1 cellular context compared by ENCODE assay signal in the genomic region with DNA sequence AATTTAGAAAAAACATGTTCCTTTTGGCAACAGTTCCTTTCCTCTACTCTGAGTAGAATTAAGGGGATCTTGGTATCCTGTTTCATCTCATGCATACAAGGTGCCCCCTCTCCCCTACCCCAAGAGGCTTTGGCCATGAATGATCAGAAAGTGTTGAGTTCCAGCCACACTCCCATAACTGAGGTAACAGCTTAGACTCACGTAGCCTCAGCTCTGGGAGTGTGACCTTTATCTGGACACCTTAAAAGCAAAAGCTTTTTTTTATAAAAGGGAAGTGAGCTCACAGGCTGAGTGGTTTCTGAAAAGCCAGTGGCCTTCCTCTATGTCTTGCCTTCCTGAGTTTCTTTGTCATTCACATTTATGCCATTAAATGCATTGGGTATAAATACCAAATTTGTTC.
TF ChIP-seq lines count a peak whose summit lies in the region.

No MANE protein-coding gene starts in this region.

TF ChIP-seq in GM12878, 131 proteins besides CTCF, POLR2A, EP300 and RAD21 (continues in another document):
- TF ChIP-seq ZNF384 (IDR thresholded peaks at IDR 0.05; ENCODE audit: borderline replicate concordance, low read depth, low read length) = peak; percentile 88
- no peak for TF ChIP-seq E2F8 (IDR thresholded peaks at IDR 0.05; ENCODE audit: low read depth, partially characterized antibody)
- peak; percentile 47; the same call in 1 of the 2 replicates for TF ChIP-seq ATF7 (IDR thresholded peaks at IDR 0.05; ENCODE audit: low read depth)
- TF ChIP-seq MYC (IDR thresholded peaks at IDR 0.05; ENCODE audit: insufficient read depth, insufficient read length, insufficient replicate concordance, low read length, severe bottlenecking) = no peak
- TF ChIP-seq BRCA1 (IDR thresholded peaks at IDR 0.05; ENCODE audit: low read depth, low read length) = no peak
- no peak for TF ChIP-seq HDGF (IDR thresholded peaks at IDR 0.05)
- no peak for TF ChIP-seq FOXK2 (IDR thresholded peaks at IDR 0.05)
- TF ChIP-seq ZBTB4 (CRISPR knock-in tag; IDR thresholded peaks at IDR 0.05) = no peak
- peak; percentile 54 for TF ChIP-seq SMAD1 (IDR thresholded peaks at IDR 0.05; ENCODE audit: low read depth, partially characterized antibody)
- TF ChIP-seq, protein P1, sequence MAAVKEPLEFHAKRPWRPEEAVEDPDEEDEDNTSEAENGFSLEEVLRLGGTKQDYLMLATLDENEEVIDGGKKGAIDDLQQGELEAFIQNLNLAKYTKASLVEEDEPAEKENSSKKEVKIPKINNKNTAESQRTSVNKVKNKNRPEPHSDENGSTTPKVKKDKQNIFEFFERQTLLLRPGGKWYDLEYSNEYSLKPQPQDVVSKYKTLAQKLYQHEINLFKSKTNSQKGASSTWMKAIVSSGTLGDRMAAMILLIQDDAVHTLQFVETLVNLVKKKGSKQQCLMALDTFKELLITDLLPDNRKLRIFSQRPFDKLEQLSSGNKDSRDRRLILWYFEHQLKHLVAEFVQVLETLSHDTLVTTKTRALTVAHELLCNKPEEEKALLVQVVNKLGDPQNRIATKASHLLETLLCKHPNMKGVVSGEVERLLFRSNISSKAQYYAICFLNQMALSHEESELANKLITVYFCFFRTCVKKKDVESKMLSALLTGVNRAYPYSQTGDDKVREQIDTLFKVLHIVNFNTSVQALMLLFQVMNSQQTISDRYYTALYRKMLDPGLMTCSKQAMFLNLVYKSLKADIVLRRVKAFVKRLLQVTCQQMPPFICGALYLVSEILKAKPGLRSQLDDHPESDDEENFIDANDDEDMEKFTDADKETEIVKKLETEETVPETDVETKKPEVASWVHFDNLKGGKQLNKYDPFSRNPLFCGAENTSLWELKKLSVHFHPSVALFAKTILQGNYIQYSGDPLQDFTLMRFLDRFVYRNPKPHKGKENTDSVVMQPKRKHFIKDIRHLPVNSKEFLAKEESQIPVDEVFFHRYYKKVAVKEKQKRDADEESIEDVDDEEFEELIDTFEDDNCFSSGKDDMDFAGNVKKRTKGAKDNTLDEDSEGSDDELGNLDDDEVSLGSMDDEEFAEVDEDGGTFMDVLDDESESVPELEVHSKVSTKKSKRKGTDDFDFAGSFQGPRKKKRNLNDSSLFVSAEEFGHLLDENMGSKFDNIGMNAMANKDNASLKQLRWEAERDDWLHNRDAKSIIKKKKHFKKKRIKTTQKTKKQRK (IDR thresholded peaks at IDR 0.05; ENCODE audit: low read depth, low read length) = no peak
- no peak for TF ChIP-seq KAT2A (conservative IDR thresholded peaks at IDR 0.05; ENCODE audit: control insufficient read depth, low read depth, low read length)
- peak; percentile 68 for TF ChIP-seq GABPA (IDR thresholded peaks at IDR 0.05; ENCODE audit: low read depth)
- TF ChIP-seq MTA2 (IDR thresholded peaks at IDR 0.05; ENCODE audit: low read depth) = no peak
- TF ChIP-seq NR2F1 (conservative IDR thresholded peaks at IDR 0.05) = peak; percentile 62; the same call in 1 of the 2 replicates
- TF ChIP-seq RB1 (IDR thresholded peaks at IDR 0.05; ENCODE audit: borderline replicate concordance) = no peak
- TF ChIP-seq CBFB (IDR thresholded peaks at IDR 0.05; ENCODE audit: low read depth) = no peak
- TF ChIP-seq FOS (IDR thresholded peaks at IDR 0.05; ENCODE audit: borderline replicate concordance, extremely low read depth, insufficient read length) = no peak
- TF ChIP-seq POLR2AphosphoS5 (IDR thresholded peaks at IDR 0.05; ENCODE audit: low read length) = 0 out of 2 replicates have a peak, but pooled peaks have one; percentile 32
- no peak for TF ChIP-seq ZZZ3 (IDR thresholded peaks at IDR 0.05; ENCODE audit: control insufficient read depth, insufficient read length, low read depth)
- no peak for TF ChIP-seq BMI1 (IDR thresholded peaks at IDR 0.05; ENCODE audit: borderline replicate concordance)
- peak; percentile 28; the same call in 1 of the 2 replicates for TF ChIP-seq BCL11A (IDR thresholded peaks at IDR 0.05; ENCODE audit: low read depth, low read length)
- TF ChIP-seq RFX5 (IDR thresholded peaks at IDR 0.05; ENCODE audit: low read depth, low read length) = no peak
- no peak for TF ChIP-seq HCFC1 (IDR thresholded peaks at IDR 0.05; ENCODE audit: low read length)
- TF ChIP-seq EGR1 (IDR thresholded peaks at IDR 0.05; ENCODE audit: borderline replicate concordance in 1 of 2, low read depth in 2 of 2, low read length in 2 of 2) = no peak
- TF ChIP-seq, protein P2, sequence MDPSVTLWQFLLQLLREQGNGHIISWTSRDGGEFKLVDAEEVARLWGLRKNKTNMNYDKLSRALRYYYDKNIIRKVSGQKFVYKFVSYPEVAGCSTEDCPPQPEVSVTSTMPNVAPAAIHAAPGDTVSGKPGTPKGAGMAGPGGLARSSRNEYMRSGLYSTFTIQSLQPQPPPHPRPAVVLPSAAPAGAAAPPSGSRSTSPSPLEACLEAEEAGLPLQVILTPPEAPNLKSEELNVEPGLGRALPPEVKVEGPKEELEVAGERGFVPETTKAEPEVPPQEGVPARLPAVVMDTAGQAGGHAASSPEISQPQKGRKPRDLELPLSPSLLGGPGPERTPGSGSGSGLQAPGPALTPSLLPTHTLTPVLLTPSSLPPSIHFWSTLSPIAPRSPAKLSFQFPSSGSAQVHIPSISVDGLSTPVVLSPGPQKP (IDR thresholded peaks at IDR 0.05; ENCODE audit: low read depth, low read length) = no peak
- TF ChIP-seq POU2F2 (IDR thresholded peaks at IDR 0.05; ENCODE audit: borderline replicate concordance, low read depth, low read length) = 0 out of 3 replicates have a peak, but pooled peaks have one; percentile 36
- no peak for TF ChIP-seq ZNF217 (IDR thresholded peaks at IDR 0.05)
- TF ChIP-seq, protein P3, sequence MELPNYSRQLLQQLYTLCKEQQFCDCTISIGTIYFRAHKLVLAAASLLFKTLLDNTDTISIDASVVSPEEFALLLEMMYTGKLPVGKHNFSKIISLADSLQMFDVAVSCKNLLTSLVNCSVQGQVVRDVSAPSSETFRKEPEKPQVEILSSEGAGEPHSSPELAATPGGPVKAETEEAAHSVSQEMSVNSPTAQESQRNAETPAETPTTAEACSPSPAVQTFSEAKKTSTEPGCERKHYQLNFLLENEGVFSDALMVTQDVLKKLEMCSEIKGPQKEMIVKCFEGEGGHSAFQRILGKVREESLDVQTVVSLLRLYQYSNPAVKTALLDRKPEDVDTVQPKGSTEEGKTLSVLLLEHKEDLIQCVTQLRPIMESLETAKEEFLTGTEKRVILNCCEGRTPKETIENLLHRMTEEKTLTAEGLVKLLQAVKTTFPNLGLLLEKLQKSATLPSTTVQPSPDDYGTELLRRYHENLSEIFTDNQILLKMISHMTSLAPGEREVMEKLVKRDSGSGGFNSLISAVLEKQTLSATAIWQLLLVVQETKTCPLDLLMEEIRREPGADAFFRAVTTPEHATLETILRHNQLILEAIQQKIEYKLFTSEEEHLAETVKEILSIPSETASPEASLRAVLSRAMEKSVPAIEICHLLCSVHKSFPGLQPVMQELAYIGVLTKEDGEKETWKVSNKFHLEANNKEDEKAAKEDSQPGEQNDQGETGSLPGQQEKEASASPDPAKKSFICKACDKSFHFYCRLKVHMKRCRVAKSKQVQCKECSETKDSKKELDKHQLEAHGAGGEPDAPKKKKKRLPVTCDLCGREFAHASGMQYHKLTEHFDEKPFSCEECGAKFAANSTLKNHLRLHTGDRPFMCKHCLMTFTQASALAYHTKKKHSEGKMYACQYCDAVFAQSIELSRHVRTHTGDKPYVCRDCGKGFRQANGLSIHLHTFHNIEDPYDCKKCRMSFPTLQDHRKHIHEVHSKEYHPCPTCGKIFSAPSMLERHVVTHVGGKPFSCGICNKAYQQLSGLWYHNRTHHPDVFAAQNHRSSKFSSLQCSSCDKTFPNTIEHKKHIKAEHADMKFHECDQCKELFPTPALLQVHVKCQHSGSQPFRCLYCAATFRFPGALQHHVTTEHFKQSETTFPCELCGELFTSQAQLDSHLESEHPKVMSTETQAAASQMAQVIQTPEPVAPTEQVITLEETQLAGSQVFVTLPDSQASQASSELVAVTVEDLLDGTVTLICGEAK (IDR thresholded peaks at IDR 0.05; ENCODE audit: borderline replicate concordance) = no peak
- peak; percentile 97; the same call in 1 of the 2 replicates for TF ChIP-seq WRNIP1 (IDR thresholded peaks at IDR 0.05; ENCODE audit: borderline replicate concordance, low read depth, low read length)
- TF ChIP-seq, protein P4, sequence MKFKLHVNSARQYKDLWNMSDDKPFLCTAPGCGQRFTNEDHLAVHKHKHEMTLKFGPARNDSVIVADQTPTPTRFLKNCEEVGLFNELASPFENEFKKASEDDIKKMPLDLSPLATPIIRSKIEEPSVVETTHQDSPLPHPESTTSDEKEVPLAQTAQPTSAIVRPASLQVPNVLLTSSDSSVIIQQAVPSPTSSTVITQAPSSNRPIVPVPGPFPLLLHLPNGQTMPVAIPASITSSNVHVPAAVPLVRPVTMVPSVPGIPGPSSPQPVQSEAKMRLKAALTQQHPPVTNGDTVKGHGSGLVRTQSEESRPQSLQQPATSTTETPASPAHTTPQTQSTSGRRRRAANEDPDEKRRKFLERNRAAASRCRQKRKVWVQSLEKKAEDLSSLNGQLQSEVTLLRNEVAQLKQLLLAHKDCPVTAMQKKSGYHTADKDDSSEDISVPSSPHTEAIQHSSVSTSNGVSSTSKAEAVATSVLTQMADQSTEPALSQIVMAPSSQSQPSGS (IDR thresholded peaks at IDR 0.05; ENCODE audit: low read length) = peak; percentile 64; the same call in 1 of the 2 replicates
- TF ChIP-seq CREM (IDR thresholded peaks at IDR 0.05; ENCODE audit: low read depth) = peak; percentile 45; the same call in 1 of the 2 replicates
- TF ChIP-seq GATAD2B (conservative IDR thresholded peaks at IDR 0.05; ENCODE audit: low read depth) = no peak
- TF ChIP-seq CHD1 (IDR thresholded peaks at IDR 0.05; ENCODE audit: low read depth, low read length) = no peak
- TF ChIP-seq RUNX3 (IDR thresholded peaks at IDR 0.05; ENCODE audit: low read length) = peak; percentile 60; the same call in 1 of the 2 replicates
- peak; percentile 55; the same call in 1 of the 2 replicates for TF ChIP-seq NFIC (IDR thresholded peaks at IDR 0.05; ENCODE audit: low read depth, low read length)
- TF ChIP-seq ZNF274 (IDR thresholded peaks at IDR 0.05; ENCODE audit: insufficient read depth, insufficient read length) = no peak
- TF ChIP-seq PAX5 (IDR thresholded peaks at IDR 0.05; ENCODE audit: borderline replicate concordance, low read depth, low read length) = no peak
- no peak for TF ChIP-seq ASH2L (IDR thresholded peaks at IDR 0.05; ENCODE audit: borderline replicate concordance, low read depth)
- TF ChIP-seq IRF4 (IDR thresholded peaks at IDR 0.05; ENCODE audit: low read depth, low read length) = 0 out of 2 replicates have a peak, but pooled peaks have one; percentile 37
- TF ChIP-seq RELB (IDR thresholded peaks at IDR 0.05; ENCODE audit: low read depth) = peak; percentile 37; the same call in 1 of the 2 replicates
- TF ChIP-seq ZNF207 (IDR thresholded peaks at IDR 0.05; ENCODE audit: borderline replicate concordance) = no peak
- TF ChIP-seq NR2C2 (IDR thresholded peaks at IDR 0.05; ENCODE audit: borderline replicate concordance, control insufficient read depth, insufficient read length, low read depth) = no peak
- no peak for TF ChIP-seq SP1 (IDR thresholded peaks at IDR 0.05; ENCODE audit: low read depth, low read length)
